1 cellular context compared by ENCODE assay signal in the genomic region with DNA sequence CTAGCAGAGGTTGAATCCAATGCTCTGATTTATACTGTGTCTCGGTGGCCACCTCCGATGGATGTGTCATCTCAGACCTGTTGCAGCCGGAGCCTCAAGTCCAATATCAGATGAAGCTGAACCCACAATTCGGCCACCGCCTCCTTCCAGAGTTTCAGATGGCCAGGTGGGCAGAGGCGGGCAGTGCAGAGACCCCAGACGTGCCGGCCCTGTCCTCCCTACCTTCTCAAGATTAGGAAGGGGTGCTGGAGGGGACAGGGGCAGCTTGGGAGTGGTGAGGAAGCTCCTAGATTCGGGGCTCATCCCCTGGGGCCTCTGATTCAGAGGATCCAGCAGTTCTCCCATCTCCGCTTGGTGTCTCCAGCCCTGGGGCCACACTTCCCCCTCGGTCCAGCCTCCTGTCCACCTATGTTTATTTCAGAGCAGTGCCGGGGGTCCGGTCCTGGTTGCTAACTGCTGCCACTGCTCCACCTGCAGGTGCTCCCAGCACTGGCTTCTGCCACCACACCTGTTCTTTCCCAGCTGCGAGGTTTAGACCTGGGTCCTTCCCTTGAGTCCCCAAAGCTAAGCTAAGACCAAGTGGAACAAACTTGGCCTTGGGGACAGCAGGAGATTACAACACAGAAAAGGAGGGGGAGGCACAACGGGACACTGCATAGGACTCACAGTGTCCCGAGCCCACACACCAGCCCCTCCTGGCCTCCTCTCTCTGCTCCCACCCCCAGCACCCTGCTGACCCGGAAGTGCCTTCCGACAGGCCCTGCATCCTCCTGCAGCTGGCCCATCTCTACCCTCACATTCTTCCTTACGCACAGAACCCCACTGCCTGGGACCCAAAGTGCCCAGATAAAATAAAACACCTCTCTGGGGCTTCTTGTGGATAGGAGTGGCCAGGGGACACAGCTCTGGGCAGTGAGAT.
TF ChIP-seq lines count a peak whose summit lies in the region.

No MANE protein-coding gene starts in this region.

TF ChIP-seq in HepG2, 621 proteins besides CTCF, POLR2A, EP300 and RAD21 (continued from another document):
- TF ChIP-seq, protein P1, sequence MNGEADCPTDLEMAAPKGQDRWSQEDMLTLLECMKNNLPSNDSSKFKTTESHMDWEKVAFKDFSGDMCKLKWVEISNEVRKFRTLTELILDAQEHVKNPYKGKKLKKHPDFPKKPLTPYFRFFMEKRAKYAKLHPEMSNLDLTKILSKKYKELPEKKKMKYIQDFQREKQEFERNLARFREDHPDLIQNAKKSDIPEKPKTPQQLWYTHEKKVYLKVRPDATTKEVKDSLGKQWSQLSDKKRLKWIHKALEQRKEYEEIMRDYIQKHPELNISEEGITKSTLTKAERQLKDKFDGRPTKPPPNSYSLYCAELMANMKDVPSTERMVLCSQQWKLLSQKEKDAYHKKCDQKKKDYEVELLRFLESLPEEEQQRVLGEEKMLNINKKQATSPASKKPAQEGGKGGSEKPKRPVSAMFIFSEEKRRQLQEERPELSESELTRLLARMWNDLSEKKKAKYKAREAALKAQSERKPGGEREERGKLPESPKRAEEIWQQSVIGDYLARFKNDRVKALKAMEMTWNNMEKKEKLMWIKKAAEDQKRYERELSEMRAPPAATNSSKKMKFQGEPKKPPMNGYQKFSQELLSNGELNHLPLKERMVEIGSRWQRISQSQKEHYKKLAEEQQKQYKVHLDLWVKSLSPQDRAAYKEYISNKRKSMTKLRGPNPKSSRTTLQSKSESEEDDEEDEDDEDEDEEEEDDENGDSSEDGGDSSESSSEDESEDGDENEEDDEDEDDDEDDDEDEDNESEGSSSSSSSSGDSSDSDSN (CRISPR knock-in tag; IDR thresholded peaks at IDR 0.05): peak; percentile 53; the same call in 1 of the 2 replicates
- TF ChIP-seq, protein P2, sequence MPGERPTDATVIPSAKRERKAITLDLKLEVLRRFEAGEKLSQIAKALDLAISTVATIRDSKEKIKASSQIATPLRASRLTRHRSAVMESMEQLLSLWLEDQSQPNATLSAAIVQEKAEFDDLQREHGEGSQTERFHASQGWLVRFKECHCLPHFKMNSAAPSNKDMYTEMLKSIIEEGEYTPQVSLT (CRISPR knock-in tag; IDR thresholded peaks at IDR 0.05; ENCODE audit: borderline replicate concordance, low read depth): no peak
